In the genomic region with DNA sequence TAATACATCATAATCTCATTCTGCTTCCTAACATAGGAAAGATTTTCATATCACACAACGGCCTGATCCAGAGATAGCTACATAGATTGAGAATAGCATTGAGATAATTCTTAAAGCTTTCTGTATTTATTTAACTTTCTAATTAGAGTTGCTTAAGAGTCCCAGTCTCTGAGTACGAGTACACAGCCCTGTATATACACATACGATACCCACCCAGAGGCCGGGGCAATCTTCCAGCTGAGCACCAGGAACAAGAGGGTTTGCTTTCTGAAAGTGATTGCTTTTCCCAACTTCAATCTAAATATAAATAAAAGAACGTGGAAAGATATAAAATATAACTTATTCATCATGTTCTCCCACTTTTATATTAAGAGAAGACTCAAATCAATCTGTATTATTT, we compare ENCODE assay signal across 27 cellular contexts.
"Had no signal": no experiment of that assay in that cellular context is flagged by ENCODE, and none has a peak within 500 bp of the region (broad histone marks: within the 10 kb centered on the region; RNA-seq: fewer than 3 reads in every experiment).

No MANE protein-coding gene starts in this region.

- H3K27me3 Mint-ChIP-seq: activated CD4-positive, alpha-beta T cell treated with anti-CD3 and anti-CD28 coated beads, Interleukin-2, amount 10 ng/mL, durations not matched to agents 7 days and 5 days; activated CD8-positive, alpha-beta memory T cell treated with anti-CD3 and anti-CD28 coated beads, Interleukin-2, amount 10 ng/mL, durations not matched to agents 7 days and 5 days; activated CD8-positive, alpha-beta T cell treated with anti-CD3 and anti-CD28 coated beads for 36 hours; activated naive CD4-positive, alpha-beta T cell treated with anti-CD3 and anti-CD28 coated beads, Interleukin-2, amount 50 U/mL, for 24 hours; effector memory CD8-positive, alpha-beta T cell had no signal

- H3K27ac Mint-ChIP-seq: activated CD4-positive, alpha-beta T cell treated with anti-CD3 and anti-CD28 coated beads, Interleukin-2, amount 10 ng/mL, durations not matched to agents 7 days and 5 days; activated CD8-positive, alpha-beta memory T cell treated with anti-CD3 and anti-CD28 coated beads, Interleukin-2, amount 10 ng/mL, durations not matched to agents 7 days and 5 days; activated CD8-positive, alpha-beta T cell treated with anti-CD3 and anti-CD28 coated beads for 36 hours; activated naive CD4-positive, alpha-beta T cell treated with anti-CD3 and anti-CD28 coated beads, Interleukin-2, amount 50 U/mL, for 24 hours; brain; effector memory CD8-positive, alpha-beta T cell; mesothelial cell of epicardium; natural killer cell had no signal

- H3K27ac ChIP-seq: neutrophil, right lobe of liver, thyroid gland, WERI-Rb-1 had no signal

- H3K4me1 ChIP-seq: right lobe of liver had no signal

- H3K4me1 Mint-ChIP-seq: activated CD4-positive, alpha-beta T cell treated with anti-CD3 and anti-CD28 coated beads, Interleukin-2, amount 10 ng/mL, durations not matched to agents 7 days and 5 days; activated CD8-positive, alpha-beta memory T cell treated with anti-CD3 and anti-CD28 coated beads, Interleukin-2, amount 10 ng/mL, durations not matched to agents 7 days and 5 days; activated naive CD4-positive, alpha-beta T cell treated with anti-CD3 and anti-CD28 coated beads, Interleukin-2, amount 50 U/mL, for 24 hours; mesothelial cell of epicardium; natural killer cell had no signal

- H3K36me3 ChIP-seq: gastroesophageal sphincter, neutrophil, right lobe of liver, thyroid gland, WERI-Rb-1 had no signal

- H3K36me3 Mint-ChIP-seq: activated CD8-positive, alpha-beta memory T cell treated with anti-CD3 and anti-CD28 coated beads, Interleukin-2, amount 10 ng/mL, durations not matched to agents 7 days and 5 days; activated naive CD4-positive, alpha-beta T cell treated with anti-CD3 and anti-CD28 coated beads, Interleukin-2, amount 50 U/mL, for 24 hours; brain; mesothelial cell of epicardium had no signal

- H3K4me3 Mint-ChIP-seq: activated CD4-positive, alpha-beta T cell treated with anti-CD3 and anti-CD28 coated beads, Interleukin-2, amount 10 ng/mL, durations not matched to agents 7 days and 5 days; activated CD8-positive, alpha-beta memory T cell treated with anti-CD3 and anti-CD28 coated beads, Interleukin-2, amount 10 ng/mL, durations not matched to agents 7 days and 5 days; activated CD8-positive, alpha-beta T cell treated with anti-CD3 and anti-CD28 coated beads for 36 hours; activated naive CD4-positive, alpha-beta T cell treated with anti-CD3 and anti-CD28 coated beads, Interleukin-2, amount 50 U/mL, for 24 hours; brain; effector memory CD8-positive, alpha-beta T cell; mesothelial cell of epicardium; natural killer cell had no signal

- H3K4me3 ChIP-seq: dorsolateral prefrontal cortex, gastroesophageal sphincter, right lobe of liver, thyroid gland had no signal

- H3K9me3 ChIP-seq: gastroesophageal sphincter, neutrophil, right lobe of liver, thyroid gland had no signal

- DNase-seq: activated CD4-positive, alpha-beta T cell treated with anti-CD3 and anti-CD28 coated beads, Interleukin-2, amount 10 ng/mL, durations not matched to agents 7 days and 5 days; activated CD4-positive, CD25-positive, alpha-beta regulatory T cell treated with anti-CD3 and anti-CD28 coated beads, Interleukin-2, amount 50 U/mL, for 72 hours; activated CD8-positive, alpha-beta memory T cell treated with anti-CD3 and anti-CD28 coated beads, Interleukin-2, amount 10 ng/mL, durations not matched to agents 7 days and 5 days; activated CD8-positive, alpha-beta T cell treated with anti-CD3 and anti-CD28 coated beads for 36 hours; activated gamma-delta T cell treated with Interleukin-2 at 50 U/mL for 16 hours; activated T-cell treated with anti-CD3 and anti-CD28 coated beads for 4 hours; central memory CD4-positive, alpha-beta T cell; dorsolateral prefrontal cortex; effector memory CD8-positive, alpha-beta T cell; head of caudate nucleus; islet precursor cell; left colon; mammary epithelial cell; natural killer cell; right lobe of liver; stimulated activated CD4-positive, alpha-beta T cell treated with anti-CD3 and anti-CD28 coated beads, Interleukin-2, amount 100 ng/mL, for 48 hours; stimulated activated CD8-positive, alpha-beta memory T cell treated with anti-CD3 and anti-CD28 coated beads, Interleukin-4, amount 100 ng/mL, for 48 hours; stimulated activated naive CD4-positive, alpha-beta T cell; T-helper 1 cell; thyroid gland; WERI-Rb-1 had no signal

- H3K27me3 ChIP-seq: dorsolateral prefrontal cortex, gastroesophageal sphincter, neutrophil, right lobe of liver, thyroid gland had no signal

- ATAC-seq: activated CD8-positive, alpha-beta memory T cell treated with anti-CD3 and anti-CD28 coated beads, Interleukin-2, amount 10 ng/mL, durations not matched to agents 7 days and 5 days; activated CD8-positive, alpha-beta T cell treated with anti-CD3 and anti-CD28 coated beads for 36 hours; effector memory CD8-positive, alpha-beta T cell; esophagus mucosa; left colon; natural killer cell; right lobe of liver had no signal

- H3K9me3 Mint-ChIP-seq: activated naive CD4-positive, alpha-beta T cell treated with anti-CD3 and anti-CD28 coated beads, Interleukin-2, amount 50 U/mL, for 24 hours had no signal
